8 cellular contexts compared by ENCODE assay signal in the genomic region with DNA sequence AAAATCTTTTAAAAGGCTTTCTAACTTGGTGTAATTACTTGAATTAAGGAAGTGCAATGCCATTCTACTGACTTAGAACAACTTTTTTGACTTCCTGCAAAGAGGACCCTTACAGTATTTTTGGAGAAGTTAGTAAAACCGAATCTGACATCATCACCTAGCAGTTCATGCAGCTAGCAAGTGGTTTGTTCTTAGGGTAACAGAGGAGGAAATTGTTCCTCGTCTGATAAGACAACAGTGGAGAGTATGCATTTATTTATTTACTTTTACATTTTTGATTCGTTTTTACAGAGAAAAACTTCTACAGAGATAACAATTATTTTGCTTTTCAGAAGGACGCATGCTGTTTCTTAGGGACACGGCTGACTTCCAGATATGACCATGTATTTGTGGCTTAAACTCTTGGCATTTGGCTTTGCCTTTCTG. TPM values are rescaled to one million over a fixed set of nuclear protein-coding genes. Genes with fewer than 3 reads are reported as not detected.
DNase-seq lines count a peak whose midpoint lies in the region; ATAC-seq and TF ChIP-seq lines count a peak whose summit lies in the region.

A gene with protein sequence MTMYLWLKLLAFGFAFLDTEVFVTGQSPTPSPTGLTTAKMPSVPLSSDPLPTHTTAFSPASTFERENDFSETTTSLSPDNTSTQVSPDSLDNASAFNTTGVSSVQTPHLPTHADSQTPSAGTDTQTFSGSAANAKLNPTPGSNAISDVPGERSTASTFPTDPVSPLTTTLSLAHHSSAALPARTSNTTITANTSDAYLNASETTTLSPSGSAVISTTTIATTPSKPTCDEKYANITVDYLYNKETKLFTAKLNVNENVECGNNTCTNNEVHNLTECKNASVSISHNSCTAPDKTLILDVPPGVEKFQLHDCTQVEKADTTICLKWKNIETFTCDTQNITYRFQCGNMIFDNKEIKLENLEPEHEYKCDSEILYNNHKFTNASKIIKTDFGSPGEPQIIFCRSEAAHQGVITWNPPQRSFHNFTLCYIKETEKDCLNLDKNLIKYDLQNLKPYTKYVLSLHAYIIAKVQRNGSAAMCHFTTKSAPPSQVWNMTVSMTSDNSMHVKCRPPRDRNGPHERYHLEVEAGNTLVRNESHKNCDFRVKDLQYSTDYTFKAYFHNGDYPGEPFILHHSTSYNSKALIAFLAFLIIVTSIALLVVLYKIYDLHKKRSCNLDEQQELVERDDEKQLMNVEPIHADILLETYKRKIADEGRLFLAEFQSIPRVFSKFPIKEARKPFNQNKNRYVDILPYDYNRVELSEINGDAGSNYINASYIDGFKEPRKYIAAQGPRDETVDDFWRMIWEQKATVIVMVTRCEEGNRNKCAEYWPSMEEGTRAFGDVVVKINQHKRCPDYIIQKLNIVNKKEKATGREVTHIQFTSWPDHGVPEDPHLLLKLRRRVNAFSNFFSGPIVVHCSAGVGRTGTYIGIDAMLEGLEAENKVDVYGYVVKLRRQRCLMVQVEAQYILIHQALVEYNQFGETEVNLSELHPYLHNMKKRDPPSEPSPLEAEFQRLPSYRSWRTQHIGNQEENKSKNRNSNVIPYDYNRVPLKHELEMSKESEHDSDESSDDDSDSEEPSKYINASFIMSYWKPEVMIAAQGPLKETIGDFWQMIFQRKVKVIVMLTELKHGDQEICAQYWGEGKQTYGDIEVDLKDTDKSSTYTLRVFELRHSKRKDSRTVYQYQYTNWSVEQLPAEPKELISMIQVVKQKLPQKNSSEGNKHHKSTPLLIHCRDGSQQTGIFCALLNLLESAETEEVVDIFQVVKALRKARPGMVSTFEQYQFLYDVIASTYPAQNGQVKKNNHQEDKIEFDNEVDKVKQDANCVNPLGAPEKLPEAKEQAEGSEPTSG (N-terminal part only) (plus strand): TSS at position 147 of the 426 bp plus-strand sequence. CDS start 229 bp downstream, at position 376.

- H3K4me3 ChIP-seq in OCI-LY1 (ENCODE audit: low read depth, low read length, poor library complexity, severe bottlenecking) (peak within 1 kb of the TSS; percentile 68), transverse colon (peak within 1 kb of the TSS in 3 of 4 donors; percentile 11 to 36 (median 13)), mesenchymal stem cell (ENCODE audit: insufficient read depth in 1 of 2, low read depth in 1 of 2, low read length in 2 of 2) (no peak within 1 kb of the TSS)

- TF ChIP-seq CTCF in OCI-LY1 (IDR thresholded peaks at IDR 0.05; ENCODE audit: low read length), result no peak
- no peak for TF ChIP-seq CTCF in transverse colon (IDR thresholded peaks at IDR 0.05)

- no peak within 1 kb of the TSS for H2BK12ac ChIP-seq in mesenchymal stem cell (ENCODE audit: low read length in 2 of 2)

- H3K23ac ChIP-seq in mesenchymal stem cell (ENCODE audit: low read length in 2 of 2), result no peak within 1 kb of the TSS

- no peaks in the 10 kb centered on the region for H3K9me2 ChIP-seq in OCI-LY1 (ENCODE audit: low read depth, low read length)

- no peaks in the 10 kb centered on the region for H4K20me1 ChIP-seq in OCI-LY1 (ENCODE audit: insufficient read depth, low read length)

- DNase-seq in Right ventricle myocardium inferior (ENCODE audit: missing footprints) (no peak), transverse colon (no peak), mesenchymal stem cell (no peak), ACHN (no peak), HuH-7.5 (ENCODE audit: low spot score) (no peak)

- H2BK120ac ChIP-seq in mesenchymal stem cell (ENCODE audit: low read depth, low read length), result no peak within 1 kb of the TSS

- peak; percentile 78 for TF ChIP-seq POLR2A in transverse colon (IDR thresholded peaks at IDR 0.05)

- no peak within 1 kb of the TSS for H4K91ac ChIP-seq in mesenchymal stem cell (ENCODE audit: low read length)

- H3K36me3 ChIP-seq in OCI-LY1 (ENCODE audit: insufficient read depth, low read length) (peaks cover 37% of the 10 kb centered on the region), transverse colon (no peaks in the 10 kb centered on the region), mesenchymal stem cell (ENCODE audit: control insufficient read depth in 1 of 2, insufficient read depth in 2 of 2, low read depth in 1 of 2, low read length in 2 of 2) (no peaks in the 10 kb centered on the region)

- ATAC-seq in GM18873 (IDR thresholded peaks at IDR 0.05; ENCODE audit: low FRiP score, unreplicated experiment), result peak; percentile 69
- ATAC-seq in HG02798 (IDR thresholded peaks at IDR 0.05; ENCODE audit: poor library complexity, unreplicated experiment), result peak; percentile 68
- peak; percentile 46 for ATAC-seq in Right ventricle myocardium inferior

- H3K4me1 ChIP-seq in OCI-LY1 (ENCODE audit: insufficient read depth, low read length, severe bottlenecking), result peaks cover 79% of the 10 kb centered on the region
- no peaks in the 10 kb centered on the region for H3K4me1 ChIP-seq in transverse colon
- H3K4me1 ChIP-seq in mesenchymal stem cell (ENCODE audit: control insufficient read depth, insufficient read depth, low read depth, low read length), result no peaks in the 10 kb centered on the region

- no peak within 1 kb of the TSS for H3K14ac ChIP-seq in mesenchymal stem cell (ENCODE audit: low read length in 2 of 2)

- no peak within 1 kb of the TSS for H4K8ac ChIP-seq in mesenchymal stem cell (ENCODE audit: low read length)

- H2BK15ac ChIP-seq in mesenchymal stem cell (ENCODE audit: low read depth, poor library complexity, severe bottlenecking), result no peak within 1 kb of the TSS

- intact Hi-C loops in Right ventricle myocardium inferior (cut with DNase I) (no loop called here), transverse colon (cut with DNase I; ENCODE audit: low total_unique reads) (no loop called here)

- in situ Hi-C loops in transverse colon (cut with MboI; ENCODE audit: low pct_ligation_motif_present in 1 of 4, low pct_unique_long_range_greater_than_20kb in 1 of 4, low sequenced_read_pairs in 3 of 4) (no loop called here), ACHN (cut with HindIII; ENCODE audit: low pct_ligation_motif_present, low pct_unique_long_range_greater_than_20kb, low sequenced_read_pairs) (no loop called here)

- H3K27me3 ChIP-seq in OCI-LY1 (ENCODE audit: insufficient read depth, low read length) (no peaks in the 10 kb centered on the region), transverse colon (no peaks in the 10 kb centered on the region), mesenchymal stem cell (ENCODE audit: control insufficient read depth in 1 of 2, insufficient read depth in 1 of 2, low read length in 2 of 2) (no peaks in the 10 kb centered on the region)

- no peak within 1 kb of the TSS for H2AK5ac ChIP-seq in mesenchymal stem cell (ENCODE audit: low read length, severe bottlenecking)

- TF ChIP-seq EP300 in transverse colon (IDR thresholded peaks at IDR 0.05; ENCODE audit: low read depth), result no peak

- no peak within 1 kb of the TSS for H2BK5ac ChIP-seq in mesenchymal stem cell (ENCODE audit: low read depth, low read length, poor library complexity, severe bottlenecking)

- peaks cover 76% of the 10 kb centered on the region for H3K79me2 ChIP-seq in OCI-LY1 (ENCODE audit: insufficient read depth, low read length)

- H3K9me3 ChIP-seq in OCI-LY1 (ENCODE audit: low read length), result no peaks in the 10 kb centered on the region
- H3K9me3 ChIP-seq in transverse colon, result no peaks in the 10 kb centered on the region
- no peaks in the 10 kb centered on the region for H3K9me3 ChIP-seq in mesenchymal stem cell (ENCODE audit: control insufficient read depth, low read length)

- H3K4ac ChIP-seq in mesenchymal stem cell (ENCODE audit: low read depth in 1 of 2, low read length in 2 of 2), result no peak within 1 kb of the TSS

- H3K9ac ChIP-seq in OCI-LY1 (ENCODE audit: low read length), result peak within 1 kb of the TSS; percentile 84
- H3K9ac ChIP-seq in mesenchymal stem cell (ENCODE audit: low read length), result no peak within 1 kb of the TSS

- H3F3A ChIP-seq in OCI-LY1 (ENCODE audit: insufficient read depth, low read length), result peaks cover 15% of the 10 kb centered on the region; the same call in 1 of the 2 replicates

- H2AFZ ChIP-seq in OCI-LY1 (ENCODE audit: low read length) (no peak within 1 kb of the TSS), mesenchymal stem cell (ENCODE audit: low read depth, low read length) (no peak within 1 kb of the TSS)

- H3K27ac ChIP-seq in OCI-LY1 (ENCODE audit: low read depth, low read length, poor library complexity, severe bottlenecking), result peak within 1 kb of the TSS; percentile 99
- H3K27ac ChIP-seq in transverse colon, result peak within 1 kb of the TSS; percentile 49 to 71 (median 63)
- no peak within 1 kb of the TSS for H3K27ac ChIP-seq in mesenchymal stem cell (ENCODE audit: low read length, poor library complexity, severe bottlenecking)

- 46 to 57% methylated on average over 5 of the region's 5 CpGs for WGBS in transverse colon (ENCODE audit: low coverage in 1 of 2), 2 donors
- WGBS in mesenchymal stem cell, result 82% methylated on average over 3 of the region's 5 CpGs

- H3K4me2 ChIP-seq in OCI-LY1 (ENCODE audit: low read length) (peak within 1 kb of the TSS; percentile 86), mesenchymal stem cell (ENCODE audit: low read length, poor library complexity, severe bottlenecking) (no peak within 1 kb of the TSS)

- H3K18ac ChIP-seq in mesenchymal stem cell (ENCODE audit: low read depth in 1 of 2, low read length in 2 of 2), result no peak within 1 kb of the TSS

- no peaks in the 10 kb centered on the region for H3K79me1 ChIP-seq in mesenchymal stem cell (replicated peaks; ENCODE audit: low read length, poor library complexity, severe bottlenecking)

RNA-seq across cellular contexts. Expression of the gene that starts here (rescaled TPM):
- total RNA-seq in Right ventricle myocardium inferior (9.7 TPM), transverse colon (10 to 100 TPM in 3 of 4 donors, 1 to 10 TPM in 1; 6.4 to 50.7 (median 25.6) TPM)
- polyA plus RNA-seq in mesenchymal stem cell (2013, experiment 1 of 2), result 0.01 TPM
- 0.01 TPM for polyA plus RNA-seq in mesenchymal stem cell (2013, experiment 2 of 2)

Comparison
In these comparisons a context has a peak if more than half of its experiments do, and no peak if none do; other contexts are left out.
1. H3K4me3 ChIP-seq: peak in OCI-LY1 (single experiment) and transverse colon (3 of 4); none in mesenchymal stem cell (0 of 2).
2. Peak in every context shown above with its lines, with median percentiles within 50 percentile points of each other: ATAC-seq.